In the genomic region with DNA sequence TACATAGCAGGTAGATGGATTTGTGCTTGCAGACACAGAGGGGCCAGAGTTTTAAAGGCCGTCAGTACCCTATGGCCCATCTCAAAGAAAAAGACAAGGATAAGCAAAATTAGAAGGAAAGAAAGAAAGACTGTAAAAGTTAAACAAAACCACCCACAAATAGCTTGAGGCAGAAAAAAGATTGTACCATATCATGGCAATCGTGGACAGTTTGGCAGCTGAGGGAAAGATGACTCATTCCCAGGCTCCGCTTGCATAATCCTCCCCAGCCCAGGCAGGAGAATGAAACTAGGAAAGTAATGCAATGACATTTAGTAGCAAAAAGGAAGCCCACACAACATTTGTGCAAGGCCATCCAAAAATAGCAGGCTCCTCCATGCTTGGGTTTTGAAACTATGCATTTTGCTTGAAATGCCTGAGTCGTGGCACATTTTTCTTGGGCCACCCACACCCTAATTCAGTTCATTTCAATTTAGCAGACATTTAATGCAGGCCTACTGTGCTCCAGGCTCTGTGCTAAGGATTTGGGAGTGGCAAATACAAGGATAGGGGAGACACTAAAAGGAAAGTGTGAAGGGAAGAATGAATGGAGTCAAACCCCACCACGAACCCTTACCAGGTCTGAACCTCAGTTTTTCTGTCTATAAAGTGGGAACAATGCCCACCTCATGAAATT, we compare ENCODE assay signal across 1 cellular context.
TF ChIP-seq lines count a peak whose summit lies in the region.

No MANE protein-coding gene starts in this region.

TF ChIP-seq in K562, 482 proteins besides CTCF, POLR2A, EP300 and RAD21 (continued from another document):
- TF ChIP-seq MGA (IDR thresholded peaks at IDR 0.05) (peak; percentile 4; the same call in 1 of the 2 replicates), BCLAF1 (IDR thresholded peaks at IDR 0.05; ENCODE audit: borderline replicate concordance in 1 of 2, control insufficient read depth in 1 of 2, low read depth in 2 of 2, low read length in 1 of 2) (no peak), ARID1B (IDR thresholded peaks at IDR 0.05) (peak; percentile 93)
TF ChIP-seq in K562: peak in this region for 93.
